In genomic region chr7:27345164-27345887, GRCh38 we compare ENCODE assay signal across 13 cellular contexts.
"Had no signal": no experiment of that assay in that cellular context is flagged by ENCODE, and none has a peak within 500 bp of the region (broad histone marks: within the 10 kb centered on the region; RNA-seq: fewer than 3 reads in every experiment).

No MANE protein-coding gene starts in this region.

- H3K4me2 ChIP-seq: neural progenitor cell had no signal

- H3K9ac ChIP-seq: neural progenitor cell had no signal

- H3K9me3 ChIP-seq: colonic mucosa, heart left ventricle, pancreas, testis had no signal

- H3K27ac ChIP-seq: colonic mucosa, heart left ventricle, neural progenitor cell, testis had no signal

- H3K4me1 ChIP-seq: heart left ventricle, pancreas, testis had no signal

- ATAC-seq: heart left ventricle; stimulated activated naive CD8-positive, alpha-beta T cell treated with anti-CD3 and anti-CD28 coated beads, Interleukin-15, amount 100 ng/mL, for 72 hours had no signal

- H3K27me3 ChIP-seq: colonic mucosa, neural progenitor cell, testis had no signal

- DNase-seq: activated B cell treated with CpG ODN at 0.5 μM for 24 hours; activated CD4-positive, alpha-beta T cell treated with anti-CD3 and anti-CD28 coated beads, Interleukin-2, amount 10 ng/mL, durations not matched to agents 7 days and 5 days; activated CD8-positive, alpha-beta memory T cell treated with anti-CD3 and anti-CD28 coated beads for 24 hours; activated naive CD4-positive, alpha-beta T cell treated with anti-CD3 and anti-CD28 coated beads, Interleukin-2, amount 10 ng/mL, durations not matched to agents 7 days and 5 days; colonic mucosa; heart left ventricle; pancreas; stimulated activated CD4-positive, alpha-beta T cell treated with anti-CD3 and anti-CD28 coated beads, Interleukin-4, amount 100 ng/mL, for 4 hours; stimulated activated naive CD8-positive, alpha-beta T cell treated with anti-CD3 and anti-CD28 coated beads, Interleukin-15, amount 100 ng/mL, for 72 hours; testis had no signal

- H3K4me3 ChIP-seq: colonic mucosa, heart left ventricle, neural progenitor cell, pancreas, testis had no signal

- H2AFZ ChIP-seq: neural progenitor cell had no signal

- FAIRE-seq: endothelial cell of umbilical vein, frontal cortex, pancreas had no signal

- H3K36me3 ChIP-seq: colonic mucosa, heart left ventricle, neural progenitor cell, pancreas had no signal
